ENCODE assay signal across 24 cellular contexts in genomic region chr19:37885392-37885791, GRCh38. TPM values are rescaled to one million over a fixed set of nuclear protein-coding genes. Genes with fewer than 3 reads are reported as not detected.
"Had no signal": no experiment of that assay in that cellular context is flagged by ENCODE, and none has a peak within 500 bp of the region (broad histone marks: within the 10 kb centered on the region; RNA-seq: fewer than 3 reads in every experiment).

No MANE protein-coding gene starts in this region.

- FAIRE-seq: astrocyte had no signal

- ATAC-seq: activated CD4-positive, alpha-beta T cell treated with anti-CD3 and anti-CD28 coated beads for 36 hours; activated T-helper 17 cell treated with anti-CD3 and anti-CD28 coated beads, Interleukin-2, amount 50 U/mL, for 72 hours; T-helper 17 cell had no signal

- DNase-seq: activated CD4-positive, alpha-beta memory T cell treated with anti-CD3 and anti-CD28 coated beads, Interleukin-2, amount 10 ng/mL, durations not matched to agents 7 days and 5 days; activated CD4-positive, alpha-beta T cell treated with anti-CD3 and anti-CD28 coated beads for 36 hours; activated CD4-positive, alpha-beta T cell treated with anti-CD3 and anti-CD28 coated beads, Interleukin-2, amount 50 U/mL, for 1 hour; activated gamma-delta T cell; activated naive CD4-positive, alpha-beta T cell treated with anti-CD3 and anti-CD28 coated beads for 36 hours; activated T-cell treated with anti-CD3 and anti-CD28 coated beads for 4 hours; activated T-cell treated with anti-CD3 and anti-CD28 coated beads, Interleukin-2, amount 50 U/mL, for 48 hours; amygdala; cerebellar nuclear complex; Karpas-422; MM.1S; NCI-H1105 treated with DMSO at 0.1 percent for 48 hours; NCI-H146; NCI-H187 treated with DMSO at 0.1 percent for 48 hours; NCI-H2081 treated with DMSO at 0.1 percent for 48 hours; NCI-H446; NCI-H524; SHP77 treated with DMSO at 0.1 percent for 48 hours; T-helper 17 cell; T-helper 9 cell had no signal

RNA-seq across cellular contexts. Expression of gene WDR87, which starts 21.0 kb away (rescaled TPM):
- total RNA-seq: activated CD4-positive, alpha-beta memory T cell treated with anti-CD3 and anti-CD28 coated beads, Interleukin-2, amount 10 ng/mL, durations not matched to agents 7 days and 5 days; activated CD4-positive, alpha-beta T cell treated with anti-CD3 and anti-CD28 coated beads for 36 hours; activated CD8-positive, alpha-beta memory T cell treated with anti-CD3 and anti-CD28 coated beads for 36 hours; activated naive CD4-positive, alpha-beta T cell treated with anti-CD3 and anti-CD28 coated beads for 36 hours; activated T-helper 17 cell treated with anti-CD3 and anti-CD28 coated beads, Interleukin-2, amount 50 U/mL, for 72 hours; astrocyte; cardiac septum; T-helper 17 cell had no signal
